1 cellular context compared by ENCODE assay signal in genomic region chr7:66844552-66845381, GRCh38.
TF ChIP-seq lines count a peak whose summit lies in the region.

No MANE protein-coding gene starts in this region.

TF ChIP-seq in K562, 482 proteins besides CTCF, POLR2A, EP300 and RAD21 (continued from another document and continues in another):
- no peak for TF ChIP-seq GTF3C2 (IDR thresholded peaks at IDR 0.05; ENCODE audit: borderline replicate concordance, extremely low read depth, insufficient read length)
- no peak for TF ChIP-seq SRSF7 (optimal IDR thresholded peaks at IDR 0.05; ENCODE audit: low read depth, low read length)
- 0 out of 2 replicates have a peak, but pooled peaks have one; percentile 22 for TF ChIP-seq CGGBP1 (CRISPR knock-in tag; IDR thresholded peaks at IDR 0.05)
- TF ChIP-seq TGIF2 (CRISPR knock-in tag; IDR thresholded peaks at IDR 0.05): no peak
- no peak for TF ChIP-seq ARID3B (CRISPR knock-in tag; IDR thresholded peaks at IDR 0.05; ENCODE audit: borderline replicate concordance)
- TF ChIP-seq ZNF232 (CRISPR knock-in tag; IDR thresholded peaks at IDR 0.05): peak; percentile 83
- peak; percentile 56; the same call in 1 of the 2 replicates for TF ChIP-seq NR2C1 (IDR thresholded peaks at IDR 0.05)
- TF ChIP-seq NR2C1 (tag; IDR thresholded peaks at IDR 0.05): peak; percentile 79
- TF ChIP-seq RBM34 (IDR thresholded peaks at IDR 0.05; ENCODE audit: borderline replicate concordance, insufficient read depth, low read length): no peak
- TF ChIP-seq NFIC (IDR thresholded peaks at IDR 0.05): no peak; the same call in 1 of the 2 replicates
- TF ChIP-seq FUS (optimal IDR thresholded peaks at IDR 0.05; ENCODE audit: low read depth, low read length): no peak
- TF ChIP-seq SAP30 (IDR thresholded peaks at IDR 0.05; ENCODE audit: borderline replicate concordance, insufficient read depth, low read depth, low read length, poor library complexity, severe bottlenecking): no peak
- 0 out of 2 replicates have a peak, but pooled peaks have one; percentile 0 for TF ChIP-seq SPI1 (IDR thresholded peaks at IDR 0.05; ENCODE audit: borderline replicate concordance, low read depth, low read length)
- 0 out of 2 replicates have a peak, but pooled peaks have one; percentile 34 for TF ChIP-seq ZNF561 (CRISPR knock-in tag; conservative IDR thresholded peaks at IDR 0.05)
- TF ChIP-seq E4F1 (CRISPR knock-in tag; IDR thresholded peaks at IDR 0.05; ENCODE audit: borderline replicate concordance): no peak
- TF ChIP-seq POLR2B (IDR thresholded peaks at IDR 0.05; ENCODE audit: low read depth, partially characterized antibody): peak; percentile 97
- TF ChIP-seq TAF7 (tag; IDR thresholded peaks at IDR 0.05): peak; percentile 32; the same call in 1 of the 2 replicates
- no peak for TF ChIP-seq SMARCA5 (IDR thresholded peaks at IDR 0.05)
- TF ChIP-seq THAP7 (CRISPR knock-in tag; IDR thresholded peaks at IDR 0.05): no peak
- peak; percentile 66 for TF ChIP-seq ZNF511 (CRISPR knock-in tag; IDR thresholded peaks at IDR 0.05)
- TF ChIP-seq VEZF1 (CRISPR knock-in tag; IDR thresholded peaks at IDR 0.05): peak; percentile 24; the same call in 1 of the 2 replicates
- TF ChIP-seq HMGXB4 (CRISPR knock-in tag; IDR thresholded peaks at IDR 0.05): peak; percentile 79; the same call in 1 of the 2 replicates
- peak; percentile 20 for TF ChIP-seq ZFP36 (IDR thresholded peaks at IDR 0.05; ENCODE audit: low read depth, low read length, partially characterized antibody)
- no peak for TF ChIP-seq TCF7 (IDR thresholded peaks at IDR 0.05; ENCODE audit: borderline replicate concordance)
- no peak for TF ChIP-seq ZNF274 (IDR thresholded peaks at IDR 0.05; ENCODE audit: borderline replicate concordance, low read depth, low read length)
- TF ChIP-seq TCF3 (CRISPR knock-in tag; IDR thresholded peaks at IDR 0.05): peak; percentile 17; the same call in 1 of the 2 replicates
- no peak for TF ChIP-seq SRSF9 (IDR thresholded peaks at IDR 0.05; ENCODE audit: borderline replicate concordance, low read depth, low read length)
- TF ChIP-seq ZNF696 (CRISPR knock-in tag; conservative IDR thresholded peaks at IDR 0.05): no peak
- peak; percentile 81; the same call in 1 of the 2 replicates for TF ChIP-seq CTBP1 (IDR thresholded peaks at IDR 0.05; ENCODE audit: borderline replicate concordance)
- TF ChIP-seq TEAD4 (IDR thresholded peaks at IDR 0.05; ENCODE audit: low read length): peak; percentile 0; the same call in 1 of the 2 replicates
- no peak for TF ChIP-seq TEAD4 (CRISPR knock-in tag; IDR thresholded peaks at IDR 0.05; ENCODE audit: borderline replicate concordance)
- TF ChIP-seq NR4A1 (CRISPR knock-in tag; IDR thresholded peaks at IDR 0.05): 0 out of 2 replicates have a peak, but pooled peaks have one; percentile 8
- TF ChIP-seq NR4A1 (tag; IDR thresholded peaks at IDR 0.05): no peak
- peak; percentile 84 for TF ChIP-seq ZKSCAN1 (IDR thresholded peaks at IDR 0.05; ENCODE audit: low read depth, low read length)
- 0 out of 2 replicates have a peak, but pooled peaks have one; percentile 33 for TF ChIP-seq ETV1 (tag; conservative IDR thresholded peaks at IDR 0.05; ENCODE audit: low read depth)
- peak; percentile 48; the same call in 1 of the 2 replicates for TF ChIP-seq CHAMP1 (IDR thresholded peaks at IDR 0.05)
- no peak for TF ChIP-seq DACH1 (IDR thresholded peaks at IDR 0.05; ENCODE audit: partially characterized antibody)
- TF ChIP-seq FOXK1 (CRISPR knock-in tag; IDR thresholded peaks at IDR 0.05; ENCODE audit: borderline replicate concordance): no peak; the same call in 1 of the 2 replicates
- peak; percentile 99 for TF ChIP-seq ZBTB2 (IDR thresholded peaks at IDR 0.05)
- peak; percentile 92 for TF ChIP-seq KLF13 (tag; IDR thresholded peaks at IDR 0.05; ENCODE audit: borderline replicate concordance, low read depth)
- peak; percentile 83 for TF ChIP-seq SMAD4 (CRISPR knock-in tag; conservative IDR thresholded peaks at IDR 0.05)
- no peak for TF ChIP-seq DPF2 (IDR thresholded peaks at IDR 0.05)
- TF ChIP-seq SUPT5H (IDR thresholded peaks at IDR 0.05): peak; percentile 98
- no peak; the same call in 1 of the 2 replicates for TF ChIP-seq STAT5A (IDR thresholded peaks at IDR 0.05; ENCODE audit: borderline replicate concordance, low read length)
- TF ChIP-seq NFATC3 (IDR thresholded peaks at IDR 0.05): no peak
- TF ChIP-seq CCAR2 (IDR thresholded peaks at IDR 0.05; ENCODE audit: low read depth, low read length): no peak
- TF ChIP-seq FIP1L1 (IDR thresholded peaks at IDR 0.05; ENCODE audit: low read depth, low read length, poor library complexity, severe bottlenecking): peak; percentile 59
- TF ChIP-seq RHOXF2B (CRISPR knock-in tag; conservative IDR thresholded peaks at IDR 0.05): no peak
- no peak for TF ChIP-seq ID3 (CRISPR knock-in tag; IDR thresholded peaks at IDR 0.05)
- TF ChIP-seq ID3 (tag; IDR thresholded peaks at IDR 0.05): no peak; the same call in 1 of the 2 replicates
- no peak for TF ChIP-seq ILK (tag; IDR thresholded peaks at IDR 0.05; ENCODE audit: borderline replicate concordance, low read depth)
